In genomic region chr11:28137832-28138231, GRCh38 we compare ENCODE assay signal across 1 cellular context.
TF ChIP-seq lines count a peak whose summit lies in the region.

No MANE protein-coding gene starts in this region.

TF ChIP-seq in GM23338, 12 proteins besides CTCF, POLR2A, EP300 and RAD21 (continued from another document):
- TF ChIP-seq ZNF462 (CRISPR knock-in tag; IDR thresholded peaks at IDR 0.05), result no peak
- no peak for TF ChIP-seq JUNB (IDR thresholded peaks at IDR 0.05; ENCODE audit: unreplicated experiment)
